11 cellular contexts compared by ENCODE assay signal in the genomic region with DNA sequence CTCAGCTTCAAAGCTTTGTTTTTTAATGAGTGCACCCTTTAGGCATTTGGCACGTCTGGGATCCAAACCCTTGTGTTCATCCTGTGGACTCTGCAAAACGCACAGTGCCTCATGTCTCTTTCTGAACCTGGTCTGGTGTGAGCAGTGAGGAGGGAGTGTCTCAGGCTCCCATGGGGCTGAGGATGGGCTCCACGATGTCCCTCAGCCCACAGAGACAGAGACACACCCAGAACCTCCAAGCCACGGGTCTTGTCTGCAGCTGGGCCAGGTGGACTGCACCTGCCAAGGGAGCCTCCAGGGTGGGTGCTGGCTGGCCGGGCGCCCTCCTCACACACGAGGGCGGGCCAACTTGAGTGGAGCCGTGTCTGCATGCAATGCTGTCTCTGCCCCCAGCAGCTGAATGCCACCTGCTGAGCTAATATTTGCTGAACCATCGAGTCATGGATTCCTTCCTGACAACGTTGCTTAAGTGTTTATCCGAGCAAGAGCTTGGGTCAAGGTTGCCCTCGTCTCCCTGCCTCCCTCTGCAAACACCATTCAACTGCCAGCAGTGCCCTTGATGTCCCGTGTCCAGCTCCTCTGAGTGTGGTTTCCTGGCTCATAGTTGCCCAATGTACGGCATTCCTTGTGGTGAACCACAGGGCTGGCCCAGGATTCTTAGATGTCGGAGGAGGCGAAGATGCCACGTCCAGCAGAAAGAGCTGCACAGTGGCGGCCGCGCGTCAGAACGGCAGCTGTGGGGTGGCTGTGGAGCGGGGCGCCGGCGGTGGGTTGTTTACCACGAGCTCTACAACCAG. TPM values are rescaled to one million over a fixed set of nuclear protein-coding genes. Genes with fewer than 3 reads are reported as not detected.
DNase-seq lines count a peak whose midpoint lies in the region; ATAC-seq and TF ChIP-seq lines count a peak whose summit lies in the region.
"Had no signal": no experiment of that assay in that cellular context is flagged by ENCODE, and none has a peak within 500 bp of the region (broad histone marks: within the 10 kb centered on the region; RNA-seq: fewer than 3 reads in every experiment).

No MANE protein-coding gene starts in this region.

- H3K36me3 ChIP-seq in Panc1 (ENCODE audit: control insufficient read depth, insufficient read depth, low read length) = no peaks in the 10 kb centered on the region
- no peaks in the 10 kb centered on the region for H3K36me3 ChIP-seq in upper lobe of right lung
- H3K36me3 ChIP-seq: ovary had no signal

- peaks cover 4% of the 10 kb centered on the region; the same call in 1 of the 2 replicates for H3K4me1 ChIP-seq in Panc1 (ENCODE audit: control insufficient read depth, insufficient read depth, low read length)
- H3K4me1 ChIP-seq in upper lobe of right lung = peaks cover 16% of the 10 kb centered on the region

- peak; percentile 91 for ATAC-seq in Panc1
- ATAC-seq in upper lobe of right lung = peak; percentile 85

- H3K9me3 ChIP-seq in Panc1 (ENCODE audit: control insufficient read depth, insufficient read depth, low read depth, low read length) = no peaks in the 10 kb centered on the region
- H3K9me3 ChIP-seq in upper lobe of right lung = no peaks in the 10 kb centered on the region
- H3K9me3 ChIP-seq: ovary had no signal

- no peak overlapping the region for H3K4me3 ChIP-seq in Panc1 (ENCODE audit: low read depth in 2 of 2, low read length in 2 of 2)
- no peak overlapping the region for H3K4me3 ChIP-seq in upper lobe of right lung
- H3K4me3 ChIP-seq: ovary had no signal

- CTCF ChIA-PET in Panc1 (lab: Charles Lee) = no interaction called here

- TF ChIP-seq CTCF in Panc1 (IDR thresholded peaks at IDR 0.05) = no peak
- no peak for TF ChIP-seq CTCF in upper lobe of right lung (IDR thresholded peaks at IDR 0.05)

- BruUV-seq in Panc1 (replicated peaks; lab: Mats Ljungman, UMichigan) = no TSS peak

- in situ Hi-C loops in Panc1 (cut with HindIII; ENCODE audit: low pct_unique_long_range_greater_than_20kb, low sequenced_read_pairs) = no loop called here

- H3K27me3 ChIP-seq in Panc1 (ENCODE audit: control insufficient read depth, insufficient read depth, low read length) (no peaks in the 10 kb centered on the region), upper lobe of right lung (no peaks in the 10 kb centered on the region)
- H3K27me3 ChIP-seq: ovary had no signal

- intact Hi-C loops in Panc1 (cut with micrococcal nuclease; ENCODE audit: unreplicated experiment) = no loop called here
- intact Hi-C loops in upper lobe of right lung (cut with DNase I) = no loop called here

- no peak overlapping the region for H3K27ac ChIP-seq in Panc1 (ENCODE audit: low read length)
- H3K27ac ChIP-seq in upper lobe of right lung = peak overlapping the region; percentile 82
- H3K27ac ChIP-seq: ovary had no signal

- POLR2A ChIA-PET in Panc1 (lab: Charles Lee) = no interaction called here

- peak; percentile 39 for DNase-seq in activated CD8-positive, alpha-beta memory T cell treated with anti-CD3 and anti-CD28 coated beads, Interleukin-2, amount 50 U/mL, for 48 hours
- no peak for DNase-seq in activated CD8-positive, alpha-beta memory T cell treated with anti-CD3 and anti-CD28 coated beads for 24 hours
- DNase-seq in Panc1 (ENCODE audit: low read depth, low spot score) (peak; percentile 98), fibroblast of gingiva (ENCODE audit: low read depth) (peak; percentile 97), upper lobe of right lung (peak; percentile 92), NCI-H526 treated with DMSO at 0.1 percent for 48 hours (lab: John Stamatoyannopoulos, UW) (no peak), NCI-H1694 (lab: John Stamatoyannopoulos, UW) (no peak)
- DNase-seq in stimulated activated CD4-positive, alpha-beta T cell treated with anti-CD3 and anti-CD28 coated beads, Interleukin-15, amount 100 ng/mL, for 24 hours = no peak
- DNase-seq: CD4-positive, CD25-positive, alpha-beta regulatory T cell; Kasumi-1 had no signal

RNA-seq across cellular contexts. Expression of gene LPCAT1, which starts 31.4 kb away (rescaled TPM):
- total RNA-seq in Panc1 (2021; ENCODE audit: unreplicated experiment) (59.8 TPM), upper lobe of right lung (690 TPM)
- 64.2 TPM for polyA plus RNA-seq in Panc1 (2012; ENCODE audit: insufficient read length)

Comparison
In these comparisons a context has a peak if more than half of its experiments do, and no peak if none do; other contexts are left out.
1. DNase-seq: peak in activated CD8-positive, alpha-beta memory T cell treated with anti-CD3 and anti-CD28 coated beads, Interleukin-2, amount 50 U/mL, for 48 hours (single experiment), Panc1 (single experiment), fibroblast of gingiva (single experiment) and upper lobe of right lung (single experiment); none in activated CD8-positive, alpha-beta memory T cell treated with anti-CD3 and anti-CD28 coated beads for 24 hours (single experiment), stimulated activated CD4-positive, alpha-beta T cell treated with anti-CD3 and anti-CD28 coated beads, Interleukin-15, amount 100 ng/mL, for 24 hours (single experiment), NCI-H526 treated with DMSO at 0.1 percent for 48 hours (single experiment) and NCI-H1694 (single experiment).
2. RNA of gene LPCAT1, which starts 31.4 kb away (total RNA-seq): 690 TPM in upper lobe of right lung (single experiment); 59.8 TPM in Panc1 (single experiment); every median in the first group is over 10 times any median in the second.